Comparison of ENCODE assay signal across 1 cellular context in genomic region chr1:20693623-20694022, GRCh38.
A peak's percentile ranks its signal among the peaks of the same experiment; 100 is the strongest.
TF ChIP-seq lines count a peak whose summit lies in the region.

No MANE protein-coding gene starts in this region.

TF ChIP-seq in HepG2, 621 proteins besides CTCF, POLR2A, EP300 and RAD21:
- TF ChIP-seq TAF1 (CRISPR knock-in tag; IDR thresholded peaks at IDR 0.05) (no peak), ZNF18 (CRISPR knock-in tag; IDR thresholded peaks at IDR 0.05; ENCODE audit: insufficient replicate concordance) (peak; percentile 95), ZNF546 (CRISPR knock-in tag; conservative IDR thresholded peaks at IDR 0.05) (no peak), ZNF136 (CRISPR knock-in tag; IDR thresholded peaks at IDR 0.05; ENCODE audit: low read depth) (no peak), TP53 (CRISPR knock-in tag; conservative IDR thresholded peaks at IDR 0.05) (no peak), CENPX (CRISPR knock-in tag; IDR thresholded peaks at IDR 0.05) (no peak), ZNF709 (CRISPR knock-in tag; IDR thresholded peaks at IDR 0.05) (no peak), ZNF747 (CRISPR knock-in tag; IDR thresholded peaks at IDR 0.05; ENCODE audit: borderline replicate concordance) (no peak)
